In genomic region chr10:17710181-17710580, GRCh38 we compare ENCODE assay signal across 23 cellular contexts.
"Had no signal": no experiment of that assay in that cellular context is flagged by ENCODE, and none has a peak within 500 bp of the region (broad histone marks: within the 10 kb centered on the region; RNA-seq: fewer than 3 reads in every experiment).

No MANE protein-coding gene starts in this region.

- ATAC-seq: activated CD4-positive, alpha-beta T cell treated with anti-CD3 and anti-CD28 coated beads for 36 hours; activated CD8-positive, alpha-beta memory T cell treated with anti-CD3 and anti-CD28 coated beads, Interleukin-2, amount 10 ng/mL, durations not matched to agents 7 days and 5 days; activated naive CD8-positive, alpha-beta T cell treated with anti-CD3 and anti-CD28 coated beads, Interleukin-2, amount 50 U/mL, for 24 hours; pancreas; right lobe of liver had no signal

- H3K9me3 Mint-ChIP-seq: activated B cell treated with CpG ODN at 0.5 μM for 24 hours; activated naive CD8-positive, alpha-beta T cell treated with anti-CD3 and anti-CD28 coated beads, Interleukin-2, amount 50 U/mL, for 24 hours; dendritic cell treated with granulocyte-macrophage colony-stimulating factor and Interleukin-4, amounts not matched to agents 40 ng/mL and 50 ng/mL, for 4 days; memory B cell; nephron had no signal

- H3K4me1 Mint-ChIP-seq: activated B cell treated with CpG ODN at 0.5 μM for 24 hours; activated CD4-positive, alpha-beta T cell treated with anti-CD3 and anti-CD28 coated beads for 36 hours; activated CD8-positive, alpha-beta memory T cell treated with anti-CD3 and anti-CD28 coated beads, Interleukin-2, amount 10 ng/mL, durations not matched to agents 7 days and 5 days; activated naive CD8-positive, alpha-beta T cell treated with anti-CD3 and anti-CD28 coated beads, Interleukin-2, amount 50 U/mL, for 24 hours; memory B cell; nephron had no signal

- H3K4me3 ChIP-seq: pancreas, right lobe of liver, testis had no signal

- H3K27me3 Mint-ChIP-seq: activated B cell treated with CpG ODN at 0.5 μM for 24 hours; activated CD4-positive, alpha-beta T cell treated with anti-CD3 and anti-CD28 coated beads for 36 hours; activated CD8-positive, alpha-beta memory T cell treated with anti-CD3 and anti-CD28 coated beads, Interleukin-2, amount 10 ng/mL, durations not matched to agents 7 days and 5 days; activated naive CD8-positive, alpha-beta T cell treated with anti-CD3 and anti-CD28 coated beads, Interleukin-2, amount 50 U/mL, for 24 hours; dendritic cell treated with granulocyte-macrophage colony-stimulating factor and Interleukin-4, amounts not matched to agents 40 ng/mL and 50 ng/mL, for 4 days; memory B cell had no signal

- H3K4me3 Mint-ChIP-seq: activated B cell treated with CpG ODN at 0.5 μM for 24 hours; activated CD4-positive, alpha-beta T cell treated with anti-CD3 and anti-CD28 coated beads for 36 hours; activated CD8-positive, alpha-beta memory T cell treated with anti-CD3 and anti-CD28 coated beads, Interleukin-2, amount 10 ng/mL, durations not matched to agents 7 days and 5 days; activated naive CD8-positive, alpha-beta T cell treated with anti-CD3 and anti-CD28 coated beads, Interleukin-2, amount 50 U/mL, for 24 hours; dendritic cell treated with granulocyte-macrophage colony-stimulating factor and Interleukin-4, amounts not matched to agents 40 ng/mL and 50 ng/mL, for 4 days; memory B cell; nephron had no signal

- H3K4me1 ChIP-seq: pancreas, right lobe of liver, testis had no signal

- H3K27ac ChIP-seq: pancreas, right lobe of liver, testis had no signal

- H3K27me3 ChIP-seq: pancreas, right lobe of liver, testis had no signal

- DNase-seq: activated B cell treated with CpG ODN at 0.5 μM for 24 hours; activated CD4-positive, alpha-beta T cell treated with anti-CD3 and anti-CD28 coated beads for 36 hours; activated CD4-positive, alpha-beta T cell treated with anti-CD3 and anti-CD28 coated beads, Interleukin-2, amount 50 U/mL, for 4 hours; activated CD8-positive, alpha-beta memory T cell treated with anti-CD3 and anti-CD28 coated beads, Interleukin-2, amount 10 ng/mL, durations not matched to agents 7 days and 5 days; activated gamma-delta T cell; activated naive CD4-positive, alpha-beta T cell treated with anti-CD3 and anti-CD28 coated beads, Interleukin-2, amount 50 U/mL, for 16 hours; activated naive CD8-positive, alpha-beta T cell treated with anti-CD3 and anti-CD28 coated beads, Interleukin-2, amount 50 U/mL, for 24 hours; activated T-cell treated with anti-CD3 and anti-CD28 coated beads for 4 hours; caudate nucleus; effector CD4-positive, alpha-beta T cell; erythroblast; foreskin fibroblast; pancreas; right lobe of liver; stimulated activated CD4-positive, alpha-beta T cell treated with anti-CD3 and anti-CD28 coated beads, Interleukin-2, amount 100 ng/mL, for 48 hours; stimulated activated CD8-positive, alpha-beta memory T cell treated with anti-CD3 and anti-CD28 coated beads, Interleukin-4, amount 100 ng/mL, for 48 hours; stimulated activated naive CD4-positive, alpha-beta T cell; T-helper 1 cell; T-helper 9 cell; testis had no signal

- H3K27ac Mint-ChIP-seq: activated B cell treated with CpG ODN at 0.5 μM for 24 hours; activated CD4-positive, alpha-beta T cell treated with anti-CD3 and anti-CD28 coated beads for 36 hours; activated CD8-positive, alpha-beta memory T cell treated with anti-CD3 and anti-CD28 coated beads, Interleukin-2, amount 10 ng/mL, durations not matched to agents 7 days and 5 days; activated naive CD8-positive, alpha-beta T cell treated with anti-CD3 and anti-CD28 coated beads, Interleukin-2, amount 50 U/mL, for 24 hours; dendritic cell treated with granulocyte-macrophage colony-stimulating factor and Interleukin-4, amounts not matched to agents 40 ng/mL and 50 ng/mL, for 4 days; memory B cell; nephron had no signal

- H3K9me3 ChIP-seq: pancreas, right lobe of liver, testis had no signal
